11 cellular contexts compared by ENCODE assay signal in genomic region chr9:76677481-76678055, GRCh38.
DNase-seq lines count a peak whose midpoint lies in the region; ATAC-seq, FAIRE-seq and TF ChIP-seq lines count a peak whose summit lies in the region.
"Had no signal": no experiment of that assay in that cellular context is flagged by ENCODE, and none has a peak within 500 bp of the region (broad histone marks: within the 10 kb centered on the region; RNA-seq: fewer than 3 reads in every experiment).

No MANE protein-coding gene starts in this region.

- no peaks in the 10 kb centered on the region for H3K79me2 ChIP-seq in GM23248 (ENCODE audit: insufficient read depth)
- no peaks in the 10 kb centered on the region for H3K79me2 ChIP-seq in endothelial cell of umbilical vein (ENCODE audit: control insufficient read depth, insufficient read depth, low read length)

- no peaks in the 10 kb centered on the region for H3K9me1 ChIP-seq in endothelial cell of umbilical vein (replicated peaks; ENCODE audit: control insufficient read depth, extremely low read depth, insufficient read depth, low read length)

- peak; percentile 17 for DNase-seq in GM23248
- DNase-seq in NCI-H748 treated with DMSO at 0.1 percent for 48 hours (lab: John Stamatoyannopoulos, UW), result peak; percentile 67
- DNase-seq in endothelial cell of umbilical vein (ENCODE audit: low read depth, low spot score), result peak; percentile 95
- peak; percentile 29 for DNase-seq in retinal pigment epithelial cell (ENCODE audit: low read depth)
- DNase-seq in pons (ENCODE audit: low spot score), result no peak
- no peak for DNase-seq in NCI-H2107 treated with DMSO at 0.1 percent for 48 hours (lab: John Stamatoyannopoulos, UW; ENCODE audit: unreplicated experiment)
- DNase-seq: anterior cingulate cortex, DMS79 had no signal

- no peak overlapping the region for H3K4me2 ChIP-seq in GM23248 (ENCODE audit: unreplicated experiment)
- peak overlapping the region; percentile 92 for H3K4me2 ChIP-seq in endothelial cell of umbilical vein (ENCODE audit: insufficient read depth, low read length)

- H2AFZ ChIP-seq in GM23248, result 0 out of 2 replicates have a peak overlapping the region, but pooled peaks have one; percentile 25
- H2AFZ ChIP-seq in endothelial cell of umbilical vein (ENCODE audit: low read depth, low read length), result peak overlapping the region; percentile 84

- H3K9me2 ChIP-seq in GM23248 (ENCODE audit: insufficient read depth), result no peaks in the 10 kb centered on the region

- CTCF ChIA-PET in endothelial cell of umbilical vein (lab: Charles Lee), result interaction anchor here (1.1 to 2.6 kb wide), 13 partner anchors 10 to 283 kb away, joined by 3 to 20 read pairs (median 8); partner anchors contain the start of genes GCNT1 and RFK

- no peaks in the 10 kb centered on the region for H3K27me3 ChIP-seq in GM23248 (replicated peaks; ENCODE audit: insufficient read depth)
- no peaks in the 10 kb centered on the region for H3K27me3 ChIP-seq in endothelial cell of umbilical vein (ENCODE audit: control insufficient read depth in 2 of 2, insufficient read depth in 2 of 2, low read length in 2 of 2)
- H3K27me3 ChIP-seq: ovary had no signal

- in situ Hi-C loops in GM23248 (cut with MboI), result no loop called here

- intact Hi-C loops in endothelial cell of umbilical vein (cut with micrococcal nuclease), result loop anchor here (1.0 to 2.0 kb wide), 6 partner anchors 10 to 40 kb away; no protein-coding TSS in a partner anchor

- H3K9ac ChIP-seq in GM23248 (no peak overlapping the region), endothelial cell of umbilical vein (replicated peaks; ENCODE audit: extremely low read depth, insufficient read depth, low read length) (peak overlapping the region; percentile 87)

- no peak overlapping the region for H3K27ac ChIP-seq in GM23248
- H3K27ac ChIP-seq in endothelial cell of umbilical vein (ENCODE audit: insufficient read depth, low read depth, low read length), result peak overlapping the region; percentile 96
- H3K27ac ChIP-seq: ovary had no signal

- H3K4me1 ChIP-seq in GM23248 (ENCODE audit: insufficient read depth), result no peaks in the 10 kb centered on the region
- H3K4me1 ChIP-seq in endothelial cell of umbilical vein (ENCODE audit: control insufficient read depth, extremely low read depth, insufficient read depth, low read length), result peaks cover 22% of the 10 kb centered on the region

- peaks cover 6% of the 10 kb centered on the region for H3K9me3 ChIP-seq in GM23248 (ENCODE audit: low read depth)
- H3K9me3 ChIP-seq in endothelial cell of umbilical vein (replicated peaks; ENCODE audit: control insufficient read depth, insufficient read depth, low read length), result no peaks in the 10 kb centered on the region
- H3K9me3 ChIP-seq: ovary had no signal

- 82 to 89% methylated on average over 14 to 15 of the region's 15 CpGs for WGBS in GM23248 (ENCODE audit: low coverage in 1 of 2, low lambda C conversion rate in 2 of 2, missing lambda C conversion rate in 2 of 2), 2 experiments

- no TSS peak for BruUV-seq in endothelial cell of umbilical vein (replicated peaks; lab: Mats Ljungman, UMichigan)

- TF ChIP-seq CTCF in endothelial cell of umbilical vein (IDR thresholded peaks at IDR 0.05; ENCODE audit: extremely low read depth in 1 of 2, insufficient read depth in 1 of 2, low read depth in 1 of 2, low read length in 2 of 2) (no peak), retinal pigment epithelial cell (conservative IDR thresholded peaks at IDR 0.05; ENCODE audit: low read depth, low read length) (no peak)

- ATAC-seq in HG02588 (IDR thresholded peaks at IDR 0.05; ENCODE audit: unreplicated experiment), result no peak
- no peak for ATAC-seq in HG03280 (IDR thresholded peaks at IDR 0.05; ENCODE audit: unreplicated experiment)

- no peak for TF ChIP-seq POLR2A in endothelial cell of umbilical vein (IDR thresholded peaks at IDR 0.05; ENCODE audit: low read depth, low read length)

- POLR2A ChIA-PET in endothelial cell of umbilical vein (lab: Charles Lee), result interaction anchor here (0.6 to 1.2 kb wide), 3 partner anchors 15 to 219 kb away, joined by 3 read pairs; partner anchors contain the start of gene GCNT1

- dilution Hi-C loops in endothelial cell of umbilical vein (cut with MboI; ENCODE audit: extremely low pct_ligation_motif_present, low sequenced_read_pairs), result no loop called here

- FAIRE-seq in endothelial cell of umbilical vein (lab: Jason Lieb, UNC), result peak; percentile 91

- H4K20me1 ChIP-seq in GM23248 (ENCODE audit: insufficient read depth), result no peaks in the 10 kb centered on the region
- no peaks in the 10 kb centered on the region for H4K20me1 ChIP-seq in endothelial cell of umbilical vein (replicated peaks; ENCODE audit: control insufficient read depth, extremely low read depth, insufficient read depth, low read length)

- H3F3A ChIP-seq in GM23248 (ENCODE audit: insufficient read depth), result no peaks in the 10 kb centered on the region

- H3K36me3 ChIP-seq in GM23248 (ENCODE audit: low read depth) (no peaks in the 10 kb centered on the region), endothelial cell of umbilical vein (ENCODE audit: control insufficient read depth in 2 of 2, extremely low read depth in 1 of 2, insufficient read depth in 2 of 2, low read length in 2 of 2) (no peaks in the 10 kb centered on the region)
- H3K36me3 ChIP-seq: ovary had no signal

- H3K4me3 ChIP-seq in GM23248 (no peak overlapping the region), endothelial cell of umbilical vein (replicated peaks in 1 of 3; ENCODE audit: insufficient read depth in 1 of 3, low read depth in 1 of 3, low read length in 3 of 3) (peak overlapping the region in 1 of 3 experiments; percentile 46), retinal pigment epithelial cell (ENCODE audit: low read length) (no peak overlapping the region)
- H3K4me3 ChIP-seq: ovary had no signal

TF ChIP-seq in endothelial cell of umbilical vein, 7 proteins besides CTCF, POLR2A, EP300 and RAD21:
- TF ChIP-seq FOS (IDR thresholded peaks at IDR 0.05; ENCODE audit: borderline replicate concordance, insufficient read depth, low read length), result peak; percentile 90
- TF ChIP-seq GATA2 (IDR thresholded peaks at IDR 0.05; ENCODE audit: insufficient read depth, insufficient read length, low read depth, low read length), result peak; percentile 92
- TF ChIP-seq EZH2 (IDR thresholded peaks at IDR 0.05; ENCODE audit: borderline replicate concordance, low read depth, low read length, severe bottlenecking), result no peak
- TF ChIP-seq MAX (IDR thresholded peaks at IDR 0.05; ENCODE audit: insufficient read depth, insufficient read length), result peak; percentile 7
- no peak for TF ChIP-seq MYC (IDR thresholded peaks at IDR 0.05; ENCODE audit: low read depth, low read length)
- TF ChIP-seq JUN (IDR thresholded peaks at IDR 0.05; ENCODE audit: borderline replicate concordance, insufficient read depth, insufficient read length, low read depth), result peak; percentile 78
- TF ChIP-seq POLR2AphosphoS5 (IDR thresholded peaks at IDR 0.05; ENCODE audit: insufficient read depth, low read depth, low read length), result peak; percentile 83
TF ChIP-seq in endothelial cell of umbilical vein: peak in this region for 5.

Comparison
In these comparisons a context has a peak if more than half of its experiments do, and no peak if none do; other contexts are left out.
1. DNase-seq: peak in GM23248 (single experiment), NCI-H748 treated with DMSO at 0.1 percent for 48 hours (single experiment), endothelial cell of umbilical vein (single experiment) and retinal pigment epithelial cell (single experiment); none in pons (single experiment) and NCI-H2107 treated with DMSO at 0.1 percent for 48 hours (single experiment).